ENCODE assay signal across 9 cellular contexts in genomic region chr2:78999410-78999809, GRCh38. TPM values are rescaled to one million over a fixed set of nuclear protein-coding genes. Genes with fewer than 3 reads are reported as not detected.
A peak's percentile ranks its signal among the peaks of the same experiment; 100 is the strongest.
DNase-seq lines count a peak whose midpoint lies in the region; TF ChIP-seq lines count a peak whose summit lies in the region.
"Had no signal": no experiment of that assay in that cellular context is flagged by ENCODE, and none has a peak within 500 bp of the region (broad histone marks: within the 10 kb centered on the region; RNA-seq: fewer than 3 reads in every experiment).

No MANE protein-coding gene starts in this region.

- H3K27me3 Mint-ChIP-seq in endothelial cell (ENCODE audit: unreplicated experiment) (no peaks in the 10 kb centered on the region), Calu3 (ENCODE audit: unreplicated experiment) (no peaks in the 10 kb centered on the region)
- peaks cover 3% of the 10 kb centered on the region for H3K27me3 Mint-ChIP-seq in activated T-helper 2 cell treated with anti-CD3 and anti-CD28 coated beads, Interferon-gamma antibody, Interleukin-2, Interleukin-4, amounts not matched to agents 10 μg/mL and 5 μg/mL and 100 μg/mL, durations not matched to agents 14 hours and 24 hours and 36 hours (ENCODE audit: low read depth)

- TF ChIP-seq CTCF in endothelial cell (IDR thresholded peaks at IDR 0.05; ENCODE audit: unreplicated experiment) (peak; percentile 63), Calu3 (IDR thresholded peaks at IDR 0.05; ENCODE audit: unreplicated experiment) (no peak)

- intact Hi-C loops in Calu3 (cut with micrococcal nuclease; ENCODE audit: unreplicated experiment), result no loop called here
- intact Hi-C loops in activated T-helper 2 cell treated with anti-CD3 and anti-CD28 coated beads, Interferon-gamma antibody, Interleukin-2, Interleukin-4, amounts not matched to agents 10 μg/mL and 5 μg/mL and 100 μg/mL, durations not matched to agents 14 hours and 24 hours and 36 hours (cut with micrococcal nuclease), result no loop called here

- H3K36me3 Mint-ChIP-seq in endothelial cell (ENCODE audit: low read depth, unreplicated experiment) (no peaks in the 10 kb centered on the region), Calu3 (ENCODE audit: insufficient read depth, unreplicated experiment) (no peaks in the 10 kb centered on the region)
- H3K36me3 Mint-ChIP-seq in activated T-helper 2 cell treated with anti-CD3 and anti-CD28 coated beads, Interferon-gamma antibody, Interleukin-2, Interleukin-4, amounts not matched to agents 10 μg/mL and 5 μg/mL and 100 μg/mL, durations not matched to agents 14 hours and 24 hours and 36 hours (ENCODE audit: low read depth), result no peaks in the 10 kb centered on the region

- H3K4me3 Mint-ChIP-seq in endothelial cell (ENCODE audit: unreplicated experiment) (no peak overlapping the region), Calu3 (ENCODE audit: low read depth, unreplicated experiment) (no peak overlapping the region)
- no peak overlapping the region for H3K4me3 Mint-ChIP-seq in activated T-helper 2 cell treated with anti-CD3 and anti-CD28 coated beads, Interferon-gamma antibody, Interleukin-2, Interleukin-4, amounts not matched to agents 10 μg/mL and 5 μg/mL and 100 μg/mL, durations not matched to agents 14 hours and 24 hours and 36 hours (ENCODE audit: low read depth)

- H3K4me1 Mint-ChIP-seq in endothelial cell (ENCODE audit: unreplicated experiment) (peaks cover 3% of the 10 kb centered on the region), Calu3 (ENCODE audit: low read depth, unreplicated experiment) (no peaks in the 10 kb centered on the region)
- no peaks in the 10 kb centered on the region for H3K4me1 Mint-ChIP-seq in activated T-helper 2 cell treated with anti-CD3 and anti-CD28 coated beads, Interferon-gamma antibody, Interleukin-2, Interleukin-4, amounts not matched to agents 10 μg/mL and 5 μg/mL and 100 μg/mL, durations not matched to agents 14 hours and 24 hours and 36 hours (ENCODE audit: low read depth)

- no peak overlapping the region for H3K27ac Mint-ChIP-seq in endothelial cell (ENCODE audit: unreplicated experiment)
- no peak overlapping the region for H3K27ac Mint-ChIP-seq in Calu3 (ENCODE audit: unreplicated experiment)
- no peak overlapping the region for H3K27ac Mint-ChIP-seq in activated T-helper 2 cell treated with anti-CD3 and anti-CD28 coated beads, Interferon-gamma antibody, Interleukin-2, Interleukin-4, amounts not matched to agents 10 μg/mL and 5 μg/mL and 100 μg/mL, durations not matched to agents 14 hours and 24 hours and 36 hours

- DNase-seq in SIG-M5 treated with dmso at 0.1 percent for 504 hours (lab: John Stamatoyannopoulos, UW; ENCODE audit: unreplicated experiment), result peak; percentile 23
- DNase-seq in SIG-M5 (lab: John Stamatoyannopoulos, UW), result no peak
- DNase-seq in NCI-H345 treated with DMSO at 0.1 percent for 48 hours (lab: John Stamatoyannopoulos, UW; ENCODE audit: unreplicated experiment), result peak; percentile 12
- DNase-seq in endothelial cell (ENCODE audit: low spot score), result no peak
- DNase-seq in stromal cell of bone marrow (ENCODE audit: low read depth), result peak; percentile 3
- DNase-seq in Calu3, result no peak
- DNase-seq in SHP77 treated with DMSO at 0.1 percent for 48 hours (lab: John Stamatoyannopoulos, UW), result no peak
- no peak for DNase-seq in activated T-helper 2 cell treated with anti-CD3 and anti-CD28 coated beads, Interferon-gamma antibody, Interleukin-2, Interleukin-4, amounts not matched to agents 10 μg/mL and 5 μg/mL and 100 μg/mL, durations not matched to agents 14 hours and 24 hours and 36 hours (ENCODE audit: low spot score)
- DNase-seq: occipital lobe had no signal

- H3K9me3 Mint-ChIP-seq in endothelial cell (ENCODE audit: unreplicated experiment) (no peaks in the 10 kb centered on the region), Calu3 (ENCODE audit: low read depth, unreplicated experiment) (peaks cover under 1% of the 10 kb centered on the region)
- peaks cover 3% of the 10 kb centered on the region for H3K9me3 Mint-ChIP-seq in activated T-helper 2 cell treated with anti-CD3 and anti-CD28 coated beads, Interferon-gamma antibody, Interleukin-2, Interleukin-4, amounts not matched to agents 10 μg/mL and 5 μg/mL and 100 μg/mL, durations not matched to agents 14 hours and 24 hours and 36 hours

- CTCF ChIA-PET in Calu3 (lab: Charles Lee), result interaction anchor here (0.6 kb wide), 1 partner anchor 313 kb away, joined by 3 read pairs; no protein-coding TSS in a partner anchor

- BruUV-seq in Calu3 (replicated peaks; lab: Mats Ljungman, UMichigan), result no TSS peak

RNA-seq across cellular contexts. Expression of gene REG3G, which starts 26.1 kb away (rescaled TPM):
- not detected for total RNA-seq in endothelial cell (ENCODE audit: unreplicated experiment)
- not detected in 2 replicates for total RNA-seq in Calu3 (2022)
- not detected in 2 replicates for total RNA-seq in activated T-helper 2 cell treated with anti-CD3 and anti-CD28 coated beads, Interferon-gamma antibody, Interleukin-2, Interleukin-4, amounts not matched to agents 10 μg/mL and 5 μg/mL and 100 μg/mL, durations not matched to agents 14 hours and 24 hours and 36 hours
- total RNA-seq: occipital lobe had no signal

Comparison
In these comparisons a context has a peak if more than half of its experiments do, and no peak if none do; other contexts are left out.
1. DNase-seq: peak in SIG-M5 treated with dmso at 0.1 percent for 504 hours (single experiment), NCI-H345 treated with DMSO at 0.1 percent for 48 hours (single experiment) and stromal cell of bone marrow (single experiment); none in SIG-M5 (single experiment), endothelial cell (single experiment), Calu3 (single experiment), SHP77 treated with DMSO at 0.1 percent for 48 hours (single experiment) and activated T-helper 2 cell treated with anti-CD3 and anti-CD28 coated beads, Interferon-gamma antibody, Interleukin-2, Interleukin-4, amounts not matched to agents 10 μg/mL and 5 μg/mL and 100 μg/mL, durations not matched to agents 14 hours and 24 hours and 36 hours (single experiment).